Comparison of ENCODE assay signal across 11 cellular contexts in the genomic region with DNA sequence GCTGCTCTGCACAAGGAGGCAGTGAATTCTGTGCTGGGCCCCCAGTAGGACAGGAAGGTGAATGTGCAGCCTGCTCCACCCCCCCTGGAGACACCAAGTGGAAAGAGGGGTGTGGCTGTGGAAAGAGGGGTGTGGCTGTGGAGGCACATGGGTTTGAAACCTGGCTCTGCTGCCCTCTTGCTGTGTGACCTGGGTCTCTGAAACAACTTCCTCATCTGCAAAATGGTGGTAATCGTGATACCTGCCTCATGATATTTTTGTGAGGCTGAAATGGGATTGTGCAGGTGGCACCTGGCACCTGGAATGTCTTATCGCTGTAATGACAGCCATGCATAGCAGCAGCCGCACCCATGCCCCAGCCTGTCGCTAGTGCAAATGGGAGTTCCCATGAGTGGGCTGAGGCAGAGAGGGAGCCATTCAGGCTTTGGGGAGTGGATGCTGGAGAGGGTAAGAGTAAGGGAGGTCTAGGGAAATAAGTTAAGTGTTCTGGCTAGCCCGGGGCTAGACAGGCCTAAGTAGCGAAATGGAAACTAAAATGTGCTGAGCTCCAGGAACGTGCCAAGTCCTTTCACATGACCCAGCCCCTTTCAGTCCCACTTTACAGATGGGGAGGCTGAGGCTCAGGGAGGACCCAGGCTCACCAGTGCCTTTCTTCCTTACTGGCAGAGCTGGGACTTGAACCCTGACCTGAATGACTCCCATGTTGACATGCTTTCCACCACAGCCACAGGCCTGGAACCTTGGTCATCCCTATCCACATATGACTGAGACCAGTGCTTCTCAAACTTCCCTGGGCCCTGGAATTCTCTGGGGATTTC. TPM values are rescaled to one million over a fixed set of nuclear protein-coding genes. Genes with fewer than 3 reads are reported as not detected.
DNase-seq lines count a peak whose midpoint lies in the region; ATAC-seq and TF ChIP-seq lines count a peak whose summit lies in the region.
"Had no signal": no experiment of that assay in that cellular context is flagged by ENCODE, and none has a peak within 500 bp of the region (broad histone marks: within the 10 kb centered on the region; RNA-seq: fewer than 3 reads in every experiment).

No MANE protein-coding gene starts in this region.

- H3K27ac ChIP-seq in Karpas-422 (ENCODE audit: low read length) = no peak overlapping the region
- no peak overlapping the region for H3K27ac ChIP-seq in naive thymus-derived CD4-positive, alpha-beta T cell (ENCODE audit: low read depth, low read length)
- H3K27ac ChIP-seq in PC-9 = no peak overlapping the region

- H3K4me2 ChIP-seq in Karpas-422 (ENCODE audit: low read depth, low read length, poor library complexity, severe bottlenecking) (no peak overlapping the region), PC-9 (no peak overlapping the region)

- no peaks in the 10 kb centered on the region; the same call in 1 of the 2 replicates for H3F3A ChIP-seq in PC-9 (ENCODE audit: insufficient read depth, low read depth)

- no peaks in the 10 kb centered on the region for H3K36me3 Mint-ChIP-seq in activated B cell treated with CpG ODN at 0.5 μM for 24 hours (ENCODE audit: low read depth)
- peaks cover 0 to 4% (median 0%) of the 10 kb centered on the region in 5 donors for H3K36me3 Mint-ChIP-seq in naive thymus-derived CD4-positive, alpha-beta T cell

- peaks cover 3% of the 10 kb centered on the region for H3K9me3 Mint-ChIP-seq in activated B cell treated with CpG ODN at 0.5 μM for 24 hours
- peaks cover 0 to 7% (median 4%) of the 10 kb centered on the region in 11 donors for H3K9me3 Mint-ChIP-seq in naive thymus-derived CD4-positive, alpha-beta T cell

- H3K79me2 ChIP-seq in Karpas-422 (ENCODE audit: low read length) (no peaks in the 10 kb centered on the region), PC-9 (ENCODE audit: low read depth) (no peaks in the 10 kb centered on the region)

- H3K4me3 Mint-ChIP-seq in activated B cell treated with CpG ODN at 0.5 μM for 24 hours = no peak overlapping the region
- no peak overlapping the region for H3K4me3 Mint-ChIP-seq in naive thymus-derived CD4-positive, alpha-beta T cell
- H3K4me3 Mint-ChIP-seq: HFFc6; natural killer cell treated with Interleukin-12 subunit alpha and Interleukin-12 subunit beta and Interleukin-15 and Interleukin-18, amount 100 ng/mL, for 72 hours had no signal

- H4K20me1 ChIP-seq in Karpas-422 (ENCODE audit: insufficient read depth, low read depth, low read length) = no peaks in the 10 kb centered on the region
- no peaks in the 10 kb centered on the region for H4K20me1 ChIP-seq in PC-9 (ENCODE audit: insufficient read depth)

- H3K27me3 Mint-ChIP-seq in activated B cell treated with CpG ODN at 0.5 μM for 24 hours = peaks cover 3% of the 10 kb centered on the region
- peaks cover 0 to 2% (median 0%) of the 10 kb centered on the region in 5 donors for H3K27me3 Mint-ChIP-seq in naive thymus-derived CD4-positive, alpha-beta T cell
- H3K27me3 Mint-ChIP-seq: natural killer cell treated with Interleukin-12 subunit alpha and Interleukin-12 subunit beta and Interleukin-15 and Interleukin-18, amount 100 ng/mL, for 72 hours had no signal

- H3K36me3 ChIP-seq in Karpas-422 (ENCODE audit: insufficient read depth, low read length) (no peaks in the 10 kb centered on the region), PC-9 (ENCODE audit: low read depth) (no peaks in the 10 kb centered on the region)
- H3K36me3 ChIP-seq in naive thymus-derived CD4-positive, alpha-beta T cell (ENCODE audit: control insufficient read depth in 2 of 3, insufficient read depth in 3 of 3, low read length in 3 of 3) = no peaks in the 10 kb centered on the region

- peak; percentile 52 for ATAC-seq in activated B cell treated with CpG ODN at 0.5 μM for 24 hours (ENCODE audit: low read depth)
- ATAC-seq in naive thymus-derived CD4-positive, alpha-beta T cell = peak; percentile 38
- no peak for ATAC-seq in GM21825 (IDR thresholded peaks at IDR 0.05; ENCODE audit: unreplicated experiment)
- ATAC-seq in activated CD4-positive, CD25-positive, alpha-beta regulatory T cell treated with anti-CD3 and anti-CD28 coated beads, Interleukin-2, amount 50 U/mL, for 24 hours = no peak
- ATAC-seq: natural killer cell treated with Interleukin-12 subunit alpha and Interleukin-12 subunit beta and Interleukin-15 and Interleukin-18, amount 100 ng/mL, for 72 hours had no signal

- no peak overlapping the region for H2AFZ ChIP-seq in Karpas-422 (ENCODE audit: low read length)
- no peak overlapping the region for H2AFZ ChIP-seq in PC-9

- TF ChIP-seq CTCF in activated B cell treated with CpG ODN at 0.5 μM for 24 hours (IDR thresholded peaks at IDR 0.05) (no peak), PC-9 (conservative IDR thresholded peaks at IDR 0.05) (no peak)

- no TSS peak for BruUV-seq in PC-9 (replicated peaks; lab: Mats Ljungman, UMichigan)

- no peaks in the 10 kb centered on the region; the same call in 1 of the 2 replicates for H3K9me3 ChIP-seq in Karpas-422 (ENCODE audit: low read length)
- H3K9me3 ChIP-seq in naive thymus-derived CD4-positive, alpha-beta T cell (ENCODE audit: control insufficient read depth in 2 of 3, low read length in 3 of 3) = peaks cover 0 to 2% (median 0%) of the 10 kb centered on the region in 3 experiments
- H3K9me3 ChIP-seq in PC-9 (ENCODE audit: insufficient read depth, low read depth) = no peaks in the 10 kb centered on the region

- POLR2A ChIA-PET in activated B cell treated with CpG ODN at 0.5 μM for 24 hours (lab: Charles Lee) (no interaction called here), PC-9 (lab: Charles Lee; ENCODE audit: unreplicated experiment) (interaction anchor here (0.5 kb wide), 2 partner anchors 270 to 306 kb away, joined by 3 to 9 read pairs; no protein-coding TSS in a partner anchor)
- POLR2A ChIA-PET in naive thymus-derived CD4-positive, alpha-beta T cell (lab: Charles Lee) = no interaction called here

- H3K9me2 ChIP-seq in Karpas-422 (replicated peaks; ENCODE audit: insufficient read depth, low read length) (no peaks in the 10 kb centered on the region), PC-9 (ENCODE audit: insufficient read depth) (no peaks in the 10 kb centered on the region)

- H3K27ac Mint-ChIP-seq in activated B cell treated with CpG ODN at 0.5 μM for 24 hours = no peak overlapping the region
- peak overlapping the region in 1 of 9 donors; percentile 14 for H3K27ac Mint-ChIP-seq in naive thymus-derived CD4-positive, alpha-beta T cell
- H3K27ac Mint-ChIP-seq: HFFc6; natural killer cell treated with Interleukin-12 subunit alpha and Interleukin-12 subunit beta and Interleukin-15 and Interleukin-18, amount 100 ng/mL, for 72 hours had no signal

- no peak overlapping the region for H3K9ac ChIP-seq in Karpas-422 (ENCODE audit: low read length)

- intact Hi-C loops in activated B cell treated with CpG ODN at 0.5 μM for 24 hours (cut with micrococcal nuclease) (no loop called here), PC-9 (cut with micrococcal nuclease; ENCODE audit: unreplicated experiment) (no loop called here)
- intact Hi-C loops in naive thymus-derived CD4-positive, alpha-beta T cell (cut with micrococcal nuclease) = no loop called here

- H3K4me3 ChIP-seq in Karpas-422 (ENCODE audit: low read length) (no peak overlapping the region), PC-9 (no peak overlapping the region)
- H3K4me3 ChIP-seq in naive thymus-derived CD4-positive, alpha-beta T cell (ENCODE audit: low read length) = no peak overlapping the region

- H3K4me1 ChIP-seq in Karpas-422 (ENCODE audit: low read length) (no peaks in the 10 kb centered on the region), PC-9 (replicated peaks; ENCODE audit: insufficient read depth) (no peaks in the 10 kb centered on the region)
- H3K4me1 ChIP-seq in naive thymus-derived CD4-positive, alpha-beta T cell (ENCODE audit: control insufficient read depth in 2 of 2, insufficient read depth in 2 of 2, low read length in 2 of 2) = no peaks in the 10 kb centered on the region

- CTCF ChIA-PET in activated B cell treated with CpG ODN at 0.5 μM for 24 hours (lab: Charles Lee) = no interaction called here
- CTCF ChIA-PET in naive thymus-derived CD4-positive, alpha-beta T cell (lab: Charles Lee) = interaction anchor here (0.6 to 1.1 kb wide), 2 partner anchors 10 to 549 kb away, joined by 3 read pairs; no protein-coding TSS in a partner anchor
- CTCF ChIA-PET in PC-9 (lab: Charles Lee) = interaction anchor here (0.5 kb wide), 1 partner anchor 75 kb away, joined by 3 read pairs; no protein-coding TSS in a partner anchor

- H3K27me3 ChIP-seq in Karpas-422 (ENCODE audit: low read length) (no peaks in the 10 kb centered on the region), PC-9 (ENCODE audit: insufficient read depth, low read depth) (no peaks in the 10 kb centered on the region)
- H3K27me3 ChIP-seq in naive thymus-derived CD4-positive, alpha-beta T cell (ENCODE audit: control insufficient read depth in 2 of 2, insufficient read depth in 2 of 2, low read length in 2 of 2) = no peaks in the 10 kb centered on the region

- DNase-seq in NOMO-1 (lab: John Stamatoyannopoulos, UW; ENCODE audit: unreplicated experiment in 2 of 2) (peak; percentile 33 to 55), NOMO-1 treated with dmso at 0.1 percent for 144 hours (lab: John Stamatoyannopoulos, UW; ENCODE audit: unreplicated experiment) (no peak), Karpas-422 (peak; percentile 76), activated B cell treated with CpG ODN at 0.5 μM for 24 hours (no peak), PC-9 (no peak)
- no peak for DNase-seq in naive thymus-derived CD4-positive, alpha-beta T cell
- DNase-seq: HFFc6 had no signal

- H3K4me1 Mint-ChIP-seq in activated B cell treated with CpG ODN at 0.5 μM for 24 hours = peaks cover 4% of the 10 kb centered on the region
- peaks cover 0 to 14% (median 0%) of the 10 kb centered on the region in 7 donors for H3K4me1 Mint-ChIP-seq in naive thymus-derived CD4-positive, alpha-beta T cell

RNA-seq across cellular contexts. Expression of a gene that starts 35.0 kb away (rescaled TPM):
- not detected in 2 replicates for total RNA-seq in Karpas-422 (2014; rRNA removed; shearing (Covaris generic); ENCODE audit: low replicate concordance)
- total RNA-seq in activated B cell treated with CpG ODN at 0.5 μM for 24 hours (not detected in 2 replicates), PC-9 (2021) (not detected in 2 replicates)
- 1 to 10 TPM in 1 of 5 experiments, under 1 TPM in 4; 0.13 to 1.0 (median 0.19) TPM for total RNA-seq in naive thymus-derived CD4-positive, alpha-beta T cell
- polyA plus RNA-seq in naive thymus-derived CD4-positive, alpha-beta T cell = not detected
- total RNA-seq: chondrocyte; HFFc6; natural killer cell treated with Interleukin-12 subunit alpha and Interleukin-12 subunit beta and Interleukin-15 and Interleukin-18, amount 100 ng/mL, for 72 hours had no signal

Comparison
In these comparisons a context has a peak if more than half of its experiments do, and no peak if none do; other contexts are left out.
1. DNase-seq: peak in NOMO-1 (2 of 2) and Karpas-422 (single experiment); none in NOMO-1 treated with dmso at 0.1 percent for 144 hours (single experiment), activated B cell treated with CpG ODN at 0.5 μM for 24 hours (single experiment), naive thymus-derived CD4-positive, alpha-beta T cell (0 of 9) and PC-9 (0 of 2).
2. ATAC-seq: peak in activated B cell treated with CpG ODN at 0.5 μM for 24 hours (single experiment) and naive thymus-derived CD4-positive, alpha-beta T cell (single experiment); none in GM21825 (single experiment) and activated CD4-positive, CD25-positive, alpha-beta regulatory T cell treated with anti-CD3 and anti-CD28 coated beads, Interleukin-2, amount 50 U/mL, for 24 hours (0 of 2).